In the genomic region with DNA sequence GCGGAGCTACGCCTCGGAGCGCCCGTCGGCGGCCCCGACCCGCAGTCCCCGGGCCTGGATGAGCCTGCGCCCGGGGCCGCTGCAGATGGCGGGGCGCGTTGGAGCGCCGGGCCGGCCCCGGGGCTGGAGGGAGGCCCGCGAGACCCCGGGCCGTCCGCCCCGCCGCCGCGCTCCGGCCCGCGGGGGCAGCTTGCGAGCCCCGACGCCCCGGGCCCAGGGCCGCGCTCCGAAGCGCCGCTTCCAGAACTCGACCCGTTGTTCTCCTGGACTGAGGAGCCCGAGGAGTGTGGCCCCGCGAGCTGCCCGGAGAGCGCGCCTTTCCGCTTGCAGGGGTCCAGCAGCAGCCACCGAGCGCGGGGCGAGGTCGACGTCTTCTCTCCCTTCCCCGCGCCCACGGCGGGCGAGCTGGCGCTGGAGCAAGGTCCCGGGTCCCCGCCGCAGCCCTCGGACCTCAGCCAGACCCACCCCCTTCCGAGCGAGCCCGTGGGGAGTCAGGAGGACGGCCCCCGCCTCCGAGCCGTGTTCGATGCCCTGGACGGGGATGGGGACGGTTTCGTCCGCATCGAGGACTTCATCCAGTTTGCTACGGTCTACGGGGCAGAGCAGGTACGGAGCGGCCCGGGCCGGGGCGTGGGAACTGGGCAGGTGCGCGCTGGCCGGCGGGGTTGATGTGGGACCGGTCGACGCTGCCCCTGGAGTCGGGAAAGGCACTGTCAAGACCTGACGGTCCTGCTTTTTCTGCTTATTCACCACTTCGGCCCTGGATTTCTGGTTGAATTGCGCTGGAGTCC, we compare ENCODE assay signal across 6 cellular contexts. TPM values are rescaled to one million over a fixed set of nuclear protein-coding genes. Genes with fewer than 3 reads are reported as not detected.
A peak's percentile ranks its signal among the peaks of the same experiment; 100 is the strongest.
DNase-seq lines count a peak whose midpoint lies in the region; ATAC-seq and TF ChIP-seq lines count a peak whose summit lies in the region.

No MANE protein-coding gene starts in this region.

- peak overlapping the region; percentile 44 to 86 (median 74) for H3K4me3 ChIP-seq in heart left ventricle
- peak overlapping the region; percentile 72 for H3K4me3 ChIP-seq in mesodermal cell (ENCODE audit: extremely low read depth, insufficient read depth, low read length, poor library complexity, severe bottlenecking)

- peaks cover 0 to 46% (median 29%) of the 10 kb centered on the region in 12 donors for H3K4me1 ChIP-seq in heart left ventricle
- H3K4me1 ChIP-seq in mesodermal cell (ENCODE audit: control insufficient read depth, insufficient read depth, low read length, poor library complexity, severe bottlenecking): peaks cover 19% of the 10 kb centered on the region

- peaks cover 14% of the 10 kb centered on the region for H3K36me3 Mint-ChIP-seq in activated T-helper 17 cell treated with anti-CD3 and anti-CD28 coated beads, Interleukin-2, amount 50 U/mL, for 72 hours (ENCODE audit: low read depth)

- WGBS in heart left ventricle, 4 donors: 0 to 1% (median 0%) methylated on average over 6 to 97 of the region's 97 CpGs
- WGBS in mesodermal cell (ENCODE audit: insufficient coverage in 2 of 2), 2 experiments: 0 to 1% methylated on average over 77 to 89 of the region's 97 CpGs

- no peaks in the 10 kb centered on the region for H3K27me3 ChIP-seq in heart left ventricle

- no peaks in the 10 kb centered on the region for H3K27me3 Mint-ChIP-seq in activated T-helper 17 cell treated with anti-CD3 and anti-CD28 coated beads, Interleukin-2, amount 50 U/mL, for 72 hours

- H3K4me1 Mint-ChIP-seq in activated T-helper 17 cell treated with anti-CD3 and anti-CD28 coated beads, Interleukin-2, amount 50 U/mL, for 72 hours: peaks cover 22% of the 10 kb centered on the region

- H3K9me3 Mint-ChIP-seq in activated T-helper 17 cell treated with anti-CD3 and anti-CD28 coated beads, Interleukin-2, amount 50 U/mL, for 72 hours: no peaks in the 10 kb centered on the region

- H3K9me3 ChIP-seq in heart left ventricle: no peaks in the 10 kb centered on the region
- H3K9me3 ChIP-seq in mesodermal cell (ENCODE audit: control insufficient read depth, low read length): no peaks in the 10 kb centered on the region

- no peak for ATAC-seq in heart left ventricle
- no peak for ATAC-seq in left cardiac atrium
- ATAC-seq in activated T-helper 17 cell treated with anti-CD3 and anti-CD28 coated beads, Interleukin-2, amount 50 U/mL, for 72 hours (replicated peaks): peak; percentile 0
- ATAC-seq in GM19452 (IDR thresholded peaks at IDR 0.05; ENCODE audit: unreplicated experiment): no peak

- peaks cover 0 to 5% (median 0%) of the 10 kb centered on the region in 9 donors for H3K36me3 ChIP-seq in heart left ventricle
- peaks cover 11% of the 10 kb centered on the region for H3K36me3 ChIP-seq in mesodermal cell (ENCODE audit: control insufficient read depth, insufficient read depth, low read length)

- no peak for TF ChIP-seq CTCF in heart left ventricle (IDR thresholded peaks at IDR 0.05)

- intact Hi-C loops in heart left ventricle (cut with DNase I): loop anchor here in 1 of 10 donors (10.0 kb wide), 2 partner anchors 98 to 238 kb away; partner anchors contain the start of genes CAPN15 and RHOT2
- intact Hi-C loops in left cardiac atrium (cut with DNase I): loop anchor here in 1 of 2 donors (5.0 kb wide), 1 partner anchor 101 kb away; the partner anchor contains the start of gene CAPN15

- H3K27ac ChIP-seq in heart left ventricle: peak overlapping the region in 7 of 12 donors; percentile 6 to 97 (median 46)
- no peak overlapping the region for H3K27ac ChIP-seq in mesodermal cell (ENCODE audit: low read depth, low read length, severe bottlenecking)

- peak in 2 of 5 donors; percentile 27 to 36 for DNase-seq in heart left ventricle
- DNase-seq in left cardiac atrium: no peak
- no peak for DNase-seq in NCI-H345 (lab: John Stamatoyannopoulos, UW)

- TF ChIP-seq POLR2A in heart left ventricle (IDR thresholded peaks at IDR 0.05): no peak

- peak overlapping the region; percentile 67 for H3K27ac Mint-ChIP-seq in activated T-helper 17 cell treated with anti-CD3 and anti-CD28 coated beads, Interleukin-2, amount 50 U/mL, for 72 hours

- H3K4me3 Mint-ChIP-seq in activated T-helper 17 cell treated with anti-CD3 and anti-CD28 coated beads, Interleukin-2, amount 50 U/mL, for 72 hours: peak overlapping the region; percentile 78

RNA-seq across cellular contexts. Expression of gene RAB11FIP3, which starts 0.9 kb away (rescaled TPM):
- total RNA-seq in heart left ventricle: 10 to 100 TPM; 19.9 to 39.9 (median 31.9) TPM
- 10 to 100 TPM; 19.3 to 35.2 TPM for polyA plus RNA-seq in heart left ventricle
- 10 to 100 TPM; 24.2 to 38.1 TPM for total RNA-seq in left cardiac atrium
- total RNA-seq in activated T-helper 17 cell treated with anti-CD3 and anti-CD28 coated beads, Interleukin-2, amount 50 U/mL, for 72 hours: 10 to 100 TPM; 26.9 to 28.3 TPM
- polyA plus RNA-seq in mesodermal cell (2013, experiment 1 of 2): 24.7 TPM
- 25.3 TPM for polyA plus RNA-seq in mesodermal cell (2013, experiment 2 of 2)

RNA-seq across cellular contexts. Expression of gene DECR2, which starts 24.6 kb away (rescaled TPM):
- 10 to 100 TPM in 6 of 9 donors, 1 to 10 TPM in 3; 6.9 to 20.6 (median 12.2) TPM for total RNA-seq in heart left ventricle
- polyA plus RNA-seq in heart left ventricle: 10 to 100 TPM in 1 of 2 donors, 1 to 10 TPM in 1; 7.1 to 17.1 TPM
- total RNA-seq in left cardiac atrium: 10 to 100 TPM in 1 of 2 donors, 1 to 10 TPM in 1; 8.9 to 15.9 TPM
- 10 to 100 TPM; 12.0 to 12.7 TPM for total RNA-seq in activated T-helper 17 cell treated with anti-CD3 and anti-CD28 coated beads, Interleukin-2, amount 50 U/mL, for 72 hours
- 15.1 TPM for polyA plus RNA-seq in mesodermal cell (2013, experiment 1 of 2)
- polyA plus RNA-seq in mesodermal cell (2013, experiment 2 of 2): 14.9 TPM

RNA-seq across cellular contexts. Expression of gene NME4, which starts 29.3 kb away (rescaled TPM):
- total RNA-seq in heart left ventricle (10 to 100 TPM; 53.9 to 95.3 (median 73.8) TPM), left cardiac atrium (10 to 100 TPM; 45.3 to 71.1 TPM)
- 100 to 1,000 TPM in 1 of 2 donors, 10 to 100 TPM in 1; 37.5 to 103 TPM for polyA plus RNA-seq in heart left ventricle
- total RNA-seq in activated T-helper 17 cell treated with anti-CD3 and anti-CD28 coated beads, Interleukin-2, amount 50 U/mL, for 72 hours: 10 to 100 TPM; 21.8 to 41.9 TPM
- polyA plus RNA-seq in mesodermal cell (2013, experiment 1 of 2): 320 TPM
- 312 TPM for polyA plus RNA-seq in mesodermal cell (2013, experiment 2 of 2)

RNA-seq across cellular contexts. Expression of gene PGAP6, which starts 44.5 kb away (rescaled TPM):
- total RNA-seq in heart left ventricle: 10 to 100 TPM; 32.3 to 65.3 (median 44.9) TPM
- polyA plus RNA-seq in heart left ventricle: 10 to 100 TPM; 30.1 to 63.8 TPM
- 10 to 100 TPM; 27.3 to 33.5 TPM for total RNA-seq in left cardiac atrium
- 10 to 100 TPM; 25.6 to 26.1 TPM for total RNA-seq in activated T-helper 17 cell treated with anti-CD3 and anti-CD28 coated beads, Interleukin-2, amount 50 U/mL, for 72 hours
- 81.4 TPM for polyA plus RNA-seq in mesodermal cell (2013, experiment 1 of 2)
- 64.9 TPM for polyA plus RNA-seq in mesodermal cell (2013, experiment 2 of 2)

RNA-seq across cellular contexts. Expression of gene MRPL28, which starts 56.0 kb away (rescaled TPM):
- total RNA-seq in heart left ventricle: 100 to 1,000 TPM in 2 of 9 donors, 10 to 100 TPM in 7; 66.3 to 126 (median 77.7) TPM
- polyA plus RNA-seq in heart left ventricle: 100 to 1,000 TPM; 135 to 157 TPM
- total RNA-seq in left cardiac atrium: 10 to 100 TPM; 63.2 to 63.4 TPM
- 10 to 100 TPM; 63.4 to 86.2 TPM for total RNA-seq in activated T-helper 17 cell treated with anti-CD3 and anti-CD28 coated beads, Interleukin-2, amount 50 U/mL, for 72 hours
- polyA plus RNA-seq in mesodermal cell (2013, experiment 1 of 2): 82.8 TPM
- polyA plus RNA-seq in mesodermal cell (2013, experiment 2 of 2): 81.9 TPM
